In the genomic region with DNA sequence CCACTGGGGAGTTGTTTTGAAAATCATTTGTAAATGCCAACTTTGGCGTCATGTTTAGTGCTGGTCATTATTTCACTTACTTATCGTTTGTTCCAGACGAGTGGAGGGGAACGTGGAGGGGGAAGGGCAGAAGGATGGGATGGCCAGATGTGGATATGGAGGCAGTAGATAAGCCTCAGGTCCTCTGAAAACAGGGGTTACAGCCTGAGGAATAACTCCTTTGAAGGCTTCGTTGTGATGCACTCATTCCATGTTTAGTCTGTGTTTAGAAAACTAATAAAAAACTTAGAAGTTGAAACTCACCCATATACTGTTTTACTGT, we compare ENCODE assay signal across 8 cellular contexts. TPM values are rescaled to one million over a fixed set of nuclear protein-coding genes. Genes with fewer than 3 reads are reported as not detected.
DNase-seq lines count a peak whose midpoint lies in the region; ATAC-seq, FAIRE-seq and TF ChIP-seq lines count a peak whose summit lies in the region.

No MANE protein-coding gene starts in this region.

- H3K27ac ChIP-seq in CD8-positive, alpha-beta memory T cell (ENCODE audit: low read depth, low read length), result peak overlapping the region; percentile 77
- no peak overlapping the region for H3K27ac ChIP-seq in KMS-11
- H3K27ac ChIP-seq in GM12878 (ENCODE audit: control insufficient read depth, insufficient read depth), result no peak overlapping the region
- peak overlapping the region in 1 of 2 donors; percentile 69 for H3K27ac ChIP-seq in liver (ENCODE audit: low read depth in 1 of 2, low read length in 2 of 2)

- no peaks in the 10 kb centered on the region for H3K36me3 ChIP-seq in CD8-positive, alpha-beta memory T cell (ENCODE audit: insufficient read depth, low read length)
- no peaks in the 10 kb centered on the region for H3K36me3 ChIP-seq in KMS-11 (ENCODE audit: insufficient read depth)
- H3K36me3 ChIP-seq in GM12878 (ENCODE audit: control insufficient read depth in 2 of 2, insufficient read depth in 2 of 2, low read length in 1 of 2), result no peaks in the 10 kb centered on the region
- peaks cover 0 to 3% (median 0%) of the 10 kb centered on the region in 4 donors for H3K36me3 ChIP-seq in liver (ENCODE audit: control insufficient read depth in 4 of 4, insufficient read depth in 3 of 4, low read depth in 1 of 4, low read length in 3 of 4)

- H3K27ac Mint-ChIP-seq in CD8-positive, alpha-beta memory T cell, result peak overlapping the region in 6 of 8 donors; percentile 24 to 96 (median 69)
- H3K27ac Mint-ChIP-seq in type B pancreatic cell, result peak overlapping the region; percentile 90

- ATAC-seq in GM12878, result no peak; the same call in 2 of the 3 replicates
- ATAC-seq in HG02571 (IDR thresholded peaks at IDR 0.05; ENCODE audit: unreplicated experiment), result no peak

- TF ChIP-seq RAD21 in GM12878 (IDR thresholded peaks at IDR 0.05; ENCODE audit: insufficient read depth, low read depth, low read length), result no peak
- TF ChIP-seq RAD21 in liver (IDR thresholded peaks at IDR 0.05), result no peak

- H4K20me1 ChIP-seq in KMS-11 (ENCODE audit: insufficient read depth) (no peaks in the 10 kb centered on the region), GM12878 (ENCODE audit: control insufficient read depth, insufficient read depth) (no peaks in the 10 kb centered on the region)

- H2AFZ ChIP-seq in KMS-11 (ENCODE audit: low read depth), result peak overlapping the region; percentile 99; the same call in 1 of the 2 replicates
- H2AFZ ChIP-seq in GM12878 (ENCODE audit: control insufficient read depth, low read depth, low read length), result peak overlapping the region; percentile 98

- WGBS in GM12878 (ENCODE audit: insufficient coverage, insufficient replicate concordance, low lambda C conversion rate, missing lambda C conversion rate), result 1% methylated on average over 5 of the region's 5 CpGs
- WGBS in liver, result 7% methylated on average over 5 of the region's 5 CpGs

- TF ChIP-seq POLR2A in GM12878 (IDR thresholded peaks at IDR 0.05; ENCODE audit: low read depth, low read length), result no peak

- H3K4me1 Mint-ChIP-seq in CD8-positive, alpha-beta memory T cell, result peaks cover 21 to 44% (median 27%) of the 10 kb centered on the region in 3 donors
- H3K4me1 Mint-ChIP-seq in type B pancreatic cell (ENCODE audit: unreplicated experiment), result peaks cover 22% of the 10 kb centered on the region

- peaks cover 0 to 1% of the 10 kb centered on the region in 2 donors for H3K27me3 Mint-ChIP-seq in CD8-positive, alpha-beta memory T cell
- H3K27me3 Mint-ChIP-seq in type B pancreatic cell, result no peaks in the 10 kb centered on the region

- CTCF ChIA-PET in CD8-positive, alpha-beta memory T cell (lab: Charles Lee), result no interaction called here
- CTCF ChIA-PET in GM12878 (lab: Yijun Ruan, JAX), result no interaction called here

- TF ChIP-seq CTCF in KMS-11 (conservative IDR thresholded peaks at IDR 0.05; ENCODE audit: low read depth, low read length), result no peak
- no peak for TF ChIP-seq CTCF in GM12878 (IDR thresholded peaks at IDR 0.05 in 2 of 3, conservative IDR thresholded peaks at IDR 0.05 in 1 of 3; ENCODE audit: control insufficient read depth in 2 of 3, extremely low read depth in 1 of 3, insufficient read depth in 1 of 3, low read depth in 3 of 3, low read length in 3 of 3)
- no peak for TF ChIP-seq CTCF in liver (IDR thresholded peaks at IDR 0.05; ENCODE audit: low read depth, low read length, missing input control)
- TF ChIP-seq CTCF in type B pancreatic cell (conservative IDR thresholded peaks at IDR 0.05), result no peak

- no peak for FAIRE-seq in GM12878 (lab: Jason Lieb, UNC)

- SMC1A ChIA-PET in GM12878 (lab: Charles Lee; ENCODE audit: uncharacterized antibody, unreplicated experiment), result no interaction called here

- RAD21 ChIA-PET in GM12878 (lab: Charles Lee; ENCODE audit: unreplicated experiment), result no interaction called here

- POLR2A ChIA-PET in CD8-positive, alpha-beta memory T cell (lab: Charles Lee), result no interaction called here
- POLR2A ChIA-PET in GM12878 (lab: Charles Lee), result no interaction called here

- no peaks in the 10 kb centered on the region for H3K27me3 ChIP-seq in CD8-positive, alpha-beta memory T cell (ENCODE audit: insufficient read depth, low read length, poor library complexity, severe bottlenecking)
- H3K27me3 ChIP-seq in KMS-11 (ENCODE audit: insufficient read depth, low read depth) (no peaks in the 10 kb centered on the region), GM12878 (replicated peaks in 1 of 2; ENCODE audit: control insufficient read depth in 2 of 2, insufficient read depth in 2 of 2, low read length in 1 of 2) (no peaks in the 10 kb centered on the region), liver (ENCODE audit: control insufficient read depth in 4 of 4, insufficient read depth in 4 of 4, low read length in 3 of 4) (no peaks in the 10 kb centered on the region)

- no peaks in the 10 kb centered on the region for H3K9me3 Mint-ChIP-seq in CD8-positive, alpha-beta memory T cell
- H3K9me3 Mint-ChIP-seq in type B pancreatic cell, result no peaks in the 10 kb centered on the region

- BruUV-seq in GM12878 (replicated peaks; lab: Mats Ljungman, UMichigan), result no TSS peak

- H3K4me3 Mint-ChIP-seq in CD8-positive, alpha-beta memory T cell, result peak overlapping the region; percentile 96 to 99 (median 98)
- H3K4me3 Mint-ChIP-seq in type B pancreatic cell, result peak overlapping the region; percentile 100

- peak overlapping the region; percentile 97 for H3K4me3 ChIP-seq in CD8-positive, alpha-beta memory T cell (ENCODE audit: low read length)
- H3K4me3 ChIP-seq in KMS-11 (IDR thresholded peaks at IDR 0.05; ENCODE audit: insufficient read depth, low read depth, low read length), result no peak overlapping the region
- peak overlapping the region; percentile 99 for H3K4me3 ChIP-seq in GM12878
- H3K4me3 ChIP-seq in liver (ENCODE audit: low read depth in 1 of 3, low read length in 3 of 3), result peak overlapping the region; percentile 81 to 95 (median 85)

- in situ Hi-C loops in GM12878 (cut with MboI), result no loop called here

- H3K4me1 ChIP-seq in CD8-positive, alpha-beta memory T cell (ENCODE audit: insufficient read depth, low read length), result peaks cover 21% of the 10 kb centered on the region
- H3K4me1 ChIP-seq in KMS-11 (ENCODE audit: low read depth, poor library complexity, severe bottlenecking), result peaks cover 5% of the 10 kb centered on the region
- no peaks in the 10 kb centered on the region for H3K4me1 ChIP-seq in GM12878 (ENCODE audit: control insufficient read depth, insufficient read depth, low read length)
- peaks cover 0 to 16% (median 8%) of the 10 kb centered on the region in 4 donors for H3K4me1 ChIP-seq in liver (ENCODE audit: control insufficient read depth in 4 of 4, insufficient read depth in 4 of 4, low read length in 3 of 4)

- H3K9me3 ChIP-seq in CD8-positive, alpha-beta memory T cell (ENCODE audit: low read length), result no peaks in the 10 kb centered on the region
- H3K9me3 ChIP-seq in GM12878 (replicated peaks; ENCODE audit: control insufficient read depth, insufficient read depth, low read length), result no peaks in the 10 kb centered on the region
- no peaks in the 10 kb centered on the region for H3K9me3 ChIP-seq in liver (ENCODE audit: control insufficient read depth in 4 of 4, low read length in 3 of 4)

- peak in 1 of 5 donors; percentile 7 for DNase-seq in CD8-positive, alpha-beta memory T cell
- DNase-seq in GM12878 (ENCODE audit: low read depth, low spot score) (no peak), type B pancreatic cell (ENCODE audit: extremely low spot score, unreplicated experiment) (no peak), SIG-M5 treated with dmso at 0.1 percent for 504 hours (lab: John Stamatoyannopoulos, UW; ENCODE audit: unreplicated experiment) (no peak), NCI-H1436 (lab: John Stamatoyannopoulos, UW) (no peak)

- peaks cover 0 to 21% (median 0%) of the 10 kb centered on the region in 3 donors for H3K36me3 Mint-ChIP-seq in CD8-positive, alpha-beta memory T cell
- H3K36me3 Mint-ChIP-seq in type B pancreatic cell, result peaks cover 22% of the 10 kb centered on the region

- peaks cover 18% of the 10 kb centered on the region; the same call in 1 of the 2 replicates for H3K79me2 ChIP-seq in KMS-11 (ENCODE audit: insufficient read depth, low read depth)
- H3K79me2 ChIP-seq in GM12878 (ENCODE audit: control insufficient read depth, insufficient read depth, low read length), result peaks cover 7% of the 10 kb centered on the region

- no peak for TF ChIP-seq EP300 in GM12878 (IDR thresholded peaks at IDR 0.05; ENCODE audit: borderline replicate concordance in 1 of 2, control insufficient read depth in 1 of 2, low read depth in 2 of 2, low read length in 2 of 2)

- H3K4me2 ChIP-seq in KMS-11 (peak overlapping the region; percentile 62), GM12878 (ENCODE audit: control insufficient read depth, insufficient read depth) (peak overlapping the region; percentile 97)

- intact Hi-C loops in GM12878 (cut with micrococcal nuclease; ENCODE audit: unreplicated experiment), result loop anchor here (2.0 kb wide), 1 partner anchor 62 kb away; no protein-coding TSS in a partner anchor

- H3K9ac ChIP-seq in KMS-11 (no peak overlapping the region), GM12878 (ENCODE audit: control insufficient read depth, insufficient read depth, low read length) (peak overlapping the region; percentile 66), liver (ENCODE audit: low read depth in 1 of 2, low read length in 2 of 2) (no peak overlapping the region)

TF ChIP-seq in liver, 16 proteins besides CTCF, POLR2A, EP300 and RAD21 (continues in another document):
- TF ChIP-seq TAF1 (conservative IDR thresholded peaks at IDR 0.05), result no peak

RNA-seq across cellular contexts. Expression of gene MOB1B, which starts 1.1 kb away (rescaled TPM):
- 10 to 100 TPM; 18.4 to 19.8 TPM for total RNA-seq in CD8-positive, alpha-beta memory T cell
- polyA plus RNA-seq in CD8-positive, alpha-beta memory T cell, result 1.6 TPM
- total RNA-seq in GM12878 (2013; cell fraction: nucleolus; rRNA removed), result 13.9 and 14.8 TPM in 2 replicates
- total RNA-seq in GM12878 (2014; rRNA removed) (4.7 and 6.1 TPM in 2 replicates), GM12878 (2014; rRNA removed; fragmentation: Illumina TruSeq; extraction: Trizol) (7.6 and 8.2 TPM in 2 replicates), GM12878 (2021) (10.8 and 11.4 TPM in 2 replicates), liver (10 to 100 TPM in 1 of 2 donors, 1 to 10 TPM in 1; 5.0 to 69.0 TPM), type B pancreatic cell (ENCODE audit: low replicate concordance) (34.4 and 48.2 TPM in 2 replicates)
- 3.2 TPM for polyA plus RNA-seq in GM12878 (2011; ENCODE audit: low read depth)
- polyA plus RNA-seq in GM12878 (2011; rRNA removed) (7.2 and 12.6 TPM in 2 replicates), GM12878 (2014; fragmentation: Illumina TruSeq; extraction: Trizol) (9.7 and 11.6 TPM in 2 replicates), GM12878 (2014; fragmentation: Nextera tagmentation; extraction: Ambion mirVana) (1 to 10 TPM; 1.9 TPM), GM12878 (2014; rRNA removed) (4.9 and 5.9 TPM in 2 replicates), GM12878 (2016; fragmentation: Nextera tagmentation; extraction: Ambion mirVana) (1 to 10 TPM; 5.4 to 6.2 TPM), liver (1 to 10 TPM; 2.1 to 2.4 TPM)
- 3.1 and 3.9 TPM in 2 replicates for polyA plus RNA-seq in GM12878 (2011; cell fraction: cytosol; rRNA removed)
- 3.5 and 4.3 TPM in 2 replicates for polyA plus RNA-seq in GM12878 (2011; cell fraction: nucleus; rRNA removed)
- polyA plus RNA-seq in GM12878 (2012), result 5.8 and 5.9 TPM in 2 replicates
- 8.9 and 18.9 TPM in 2 replicates for polyA minus RNA-seq in GM12878 (2011; rRNA and poly(A)+ RNA removed)
- 9.3 and 9.8 TPM in 2 replicates for polyA minus RNA-seq in GM12878 (2011; cell fraction: cytosol; rRNA and poly(A)+ RNA removed)
- polyA minus RNA-seq in GM12878 (2011; cell fraction: nucleus; rRNA and poly(A)+ RNA removed), result 4.7 and 8.0 TPM in 2 replicates
